In genomic region chr5:173534664-173535063, GRCh38 we compare ENCODE assay signal across 1 cellular context.
TF ChIP-seq lines count a peak whose summit lies in the region.

No MANE protein-coding gene starts in this region.

TF ChIP-seq in IMR-90, 13 proteins besides CTCF, POLR2A, EP300 and RAD21:
- no peak for TF ChIP-seq USF2 (IDR thresholded peaks at IDR 0.05; ENCODE audit: low read depth, low read length)
- TF ChIP-seq ELK1 (IDR thresholded peaks at IDR 0.05; ENCODE audit: borderline replicate concordance, low read depth, low read length): no peak
- TF ChIP-seq MXI1 (IDR thresholded peaks at IDR 0.05; ENCODE audit: borderline replicate concordance, low read depth, low read length): no peak
- TF ChIP-seq RFX5 (IDR thresholded peaks at IDR 0.05; ENCODE audit: low read depth, low read length): no peak
- TF ChIP-seq MAFK (IDR thresholded peaks at IDR 0.05; ENCODE audit: low read depth, low read length): no peak
- no peak for TF ChIP-seq SMC3 (IDR thresholded peaks at IDR 0.05; ENCODE audit: low read depth, low read length)
- no peak for TF ChIP-seq NFE2L2 (IDR thresholded peaks at IDR 0.05; ENCODE audit: low read depth, low read length)
- TF ChIP-seq FOS (IDR thresholded peaks at IDR 0.05; ENCODE audit: low read depth, low read length): no peak
- TF ChIP-seq BHLHE40 (IDR thresholded peaks at IDR 0.05; ENCODE audit: low read depth, low read length): no peak
- TF ChIP-seq MAZ (IDR thresholded peaks at IDR 0.05; ENCODE audit: borderline replicate concordance, low read depth, low read length): no peak
- no peak for TF ChIP-seq CEBPB (IDR thresholded peaks at IDR 0.05; ENCODE audit: low read depth, low read length)
- no peak for TF ChIP-seq CHD1 (IDR thresholded peaks at IDR 0.05; ENCODE audit: low read depth, low read length)
